In genomic region chr3:173902866-173903265, GRCh38 we compare ENCODE assay signal across 17 cellular contexts.
A peak's percentile ranks its signal among the peaks of the same experiment; 100 is the strongest.
DNase-seq lines count a peak whose midpoint lies in the region; ATAC-seq and TF ChIP-seq lines count a peak whose summit lies in the region.
"Had no signal": no experiment of that assay in that cellular context is flagged by ENCODE, and none has a peak within 500 bp of the region (broad histone marks: within the 10 kb centered on the region; RNA-seq: fewer than 3 reads in every experiment).

No MANE protein-coding gene starts in this region.

- H3K9me2 ChIP-seq in PC-3 (replicated peaks; ENCODE audit: low read length), result no peaks in the 10 kb centered on the region

- no TSS peak for BruUV-seq in PC-3 (replicated peaks; lab: Mats Ljungman, UMichigan)

- no peaks in the 10 kb centered on the region for H3K27me3 ChIP-seq in PC-3 (ENCODE audit: low read length)
- no peaks in the 10 kb centered on the region for H3K27me3 ChIP-seq in mesendoderm (ENCODE audit: insufficient read depth, low read length, poor library complexity)
- no peaks in the 10 kb centered on the region for H3K27me3 ChIP-seq in heart right ventricle
- H3K27me3 ChIP-seq: BE2C had no signal

- H3K56ac ChIP-seq in mesendoderm (ENCODE audit: low read length), result no peak overlapping the region

- H3K4ac ChIP-seq in mesendoderm (ENCODE audit: low read depth, low read length), result no peak overlapping the region

- no peak overlapping the region for H4K8ac ChIP-seq in mesendoderm (ENCODE audit: low read depth, low read length)

- H3K4me2 ChIP-seq in PC-3 (ENCODE audit: low read length), result peak overlapping the region; percentile 11; the same call in 1 of the 2 replicates
- H3K4me2 ChIP-seq in mesendoderm (ENCODE audit: low read length), result no peak overlapping the region
- H3K4me2 ChIP-seq: KMS-11 had no signal

- no peaks in the 10 kb centered on the region for H3K9me3 ChIP-seq in PC-3 (ENCODE audit: low read length)
- no peaks in the 10 kb centered on the region for H3K9me3 ChIP-seq in heart right ventricle
- H3K9me3 ChIP-seq: BE2C had no signal

- H3K4me1 ChIP-seq in PC-3 (ENCODE audit: insufficient read depth, low read length) (peaks cover 18% of the 10 kb centered on the region), mesendoderm (ENCODE audit: control insufficient read depth, low read depth, low read length) (peaks cover 6% of the 10 kb centered on the region), heart right ventricle (no peaks in the 10 kb centered on the region)
- H3K4me1 ChIP-seq: BE2C had no signal

- no peak overlapping the region for H2BK5ac ChIP-seq in mesendoderm (ENCODE audit: low read length)

- H3K27ac ChIP-seq in PC-3 (ENCODE audit: low read length) (peak overlapping the region; percentile 46), mesendoderm (ENCODE audit: low read depth, low read length) (no peak overlapping the region), heart right ventricle (no peak overlapping the region)
- H3K27ac ChIP-seq: KMS-11 had no signal

- no peaks in the 10 kb centered on the region for H3K79me1 ChIP-seq in mesendoderm (ENCODE audit: low read length)

- no peak overlapping the region for H3K23ac ChIP-seq in mesendoderm (ENCODE audit: low read length)

- POLR2A ChIA-PET in PC-3 (lab: Charles Lee; ENCODE audit: unreplicated experiment), result no interaction called here

- CTCF ChIA-PET in PC-3 (lab: Charles Lee), result no interaction called here

- intact Hi-C loops in PC-3 (cut with micrococcal nuclease), result no loop called here
- intact Hi-C loops in heart right ventricle (cut with DNase I), result no loop called here

- no peaks in the 10 kb centered on the region for H3K79me2 ChIP-seq in PC-3 (ENCODE audit: low read length)
- H3K79me2 ChIP-seq in mesendoderm (ENCODE audit: control insufficient read depth, insufficient read depth, low read length), result no peaks in the 10 kb centered on the region

- WGBS in mesendoderm (ENCODE audit: extremely low coverage, insufficient coverage, low lambda C conversion rate), result no CpG with 5 or more reads among the region's 2 CpGs
- WGBS in heart right ventricle, 2 donors, result 84 to 97% methylated on average over 2 of the region's 2 CpGs

- H4K20me1 ChIP-seq in PC-3 (ENCODE audit: low read length), result no peaks in the 10 kb centered on the region

- no peak overlapping the region for H2BK15ac ChIP-seq in mesendoderm (replicated peaks; ENCODE audit: low read depth)

- no peak overlapping the region for H2AFZ ChIP-seq in PC-3 (ENCODE audit: low read length)

- H2BK120ac ChIP-seq in mesendoderm (ENCODE audit: low read depth, low read length), result no peak overlapping the region

- no peaks in the 10 kb centered on the region for H3F3A ChIP-seq in PC-3 (ENCODE audit: low read length, unreplicated experiment)

- ATAC-seq in PC-3, result peak; percentile 58
- ATAC-seq in heart right ventricle, result no peak
- ATAC-seq: Right ventricle myocardium inferior had no signal

- peak; percentile 55 for DNase-seq in ELR (ENCODE audit: low read depth)
- DNase-seq in PC-3, result peak; percentile 52
- DNase-seq in mesendoderm, result peak; percentile 39
- no peak for DNase-seq in activated CD4-positive, alpha-beta T cell treated with anti-CD3 and anti-CD28 coated beads, Interleukin-2, amount 50 U/mL, for 4 hours
- no peak for DNase-seq in heart right ventricle
- DNase-seq in AG20443 (ENCODE audit: low spot score), result no peak
- DNase-seq in amniotic stem cell (lab: John Stamatoyannopoulos, UW), result no peak
- DNase-seq: BE2C; CD4-positive, alpha-beta T cell; DMS153; H7; NCI-H1417 treated with DMSO at 0.1 percent for 48 hours; NCI-H187 treated with DMSO at 0.1 percent for 48 hours; NCI-H345; NCI-H524 treated with DMSO at 0.1 percent for 48 hours had no signal

- H3K36me3 ChIP-seq in PC-3 (ENCODE audit: low read depth, low read length), result no peaks in the 10 kb centered on the region
- no peaks in the 10 kb centered on the region for H3K36me3 ChIP-seq in mesendoderm (ENCODE audit: control insufficient read depth, insufficient read depth, low read length)
- H3K36me3 ChIP-seq in heart right ventricle, result no peaks in the 10 kb centered on the region
- H3K36me3 ChIP-seq: BE2C had no signal

- TF ChIP-seq CTCF in PC-3 (conservative IDR thresholded peaks at IDR 0.05; ENCODE audit: low read depth, low read length) (no peak), heart right ventricle (IDR thresholded peaks at IDR 0.05) (no peak)

- H3K4me3 ChIP-seq in PC-3 (ENCODE audit: low read length) (no peak overlapping the region), mesendoderm (ENCODE audit: low read length) (no peak overlapping the region), heart right ventricle (no peak overlapping the region)

- H3K9ac ChIP-seq in PC-3 (ENCODE audit: low read length) (no peak overlapping the region), mesendoderm (ENCODE audit: low read length) (no peak overlapping the region)
- H3K9ac ChIP-seq: KMS-11 had no signal

- no peak overlapping the region for H3K18ac ChIP-seq in mesendoderm (ENCODE audit: low read length)

- no peak overlapping the region for H4K5ac ChIP-seq in mesendoderm (ENCODE audit: low read length)

- no peak overlapping the region for H2AK5ac ChIP-seq in mesendoderm (ENCODE audit: low read length)

Comparison
In these comparisons a context has a peak if more than half of its experiments do, and no peak if none do; other contexts are left out.
1. DNase-seq: peak in ELR (single experiment), PC-3 (single experiment) and mesendoderm (single experiment); none in activated CD4-positive, alpha-beta T cell treated with anti-CD3 and anti-CD28 coated beads, Interleukin-2, amount 50 U/mL, for 4 hours (0 of 2), heart right ventricle (0 of 2), AG20443 (single experiment) and amniotic stem cell (single experiment).